20 cellular contexts compared by ENCODE assay signal in the genomic region with DNA sequence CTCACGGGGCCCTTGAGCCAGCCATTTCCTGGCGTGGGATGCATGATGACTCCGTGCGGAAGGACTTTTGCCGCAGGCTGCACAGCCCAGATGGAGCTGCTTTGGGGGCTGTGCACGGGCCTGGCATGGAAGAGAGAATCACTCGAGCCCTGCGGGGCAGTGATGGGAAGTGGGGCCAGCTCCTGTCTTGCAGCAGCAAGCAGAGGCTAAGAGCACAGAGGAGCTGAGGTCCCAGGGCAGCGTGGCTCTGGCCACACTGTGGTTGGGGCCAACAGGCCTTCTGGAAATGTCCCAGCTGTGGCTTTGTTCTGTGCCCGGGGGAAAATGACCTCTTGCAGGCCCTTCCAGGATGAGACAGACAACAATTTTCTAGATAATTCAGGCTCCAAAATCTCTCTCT.
A peak's percentile ranks its signal among the peaks of the same experiment; 100 is the strongest.
DNase-seq lines count a peak whose midpoint lies in the region; ATAC-seq and TF ChIP-seq lines count a peak whose summit lies in the region.
"Had no signal": no experiment of that assay in that cellular context is flagged by ENCODE, and none has a peak within 500 bp of the region (broad histone marks: within the 10 kb centered on the region; RNA-seq: fewer than 3 reads in every experiment).

No MANE protein-coding gene starts in this region.

- no peak overlapping the region for H3K4me2 ChIP-seq in PC-3 (ENCODE audit: low read length)

- no peaks in the 10 kb centered on the region for H4K20me1 ChIP-seq in PC-3 (ENCODE audit: low read length)

- H3K4me3 Mint-ChIP-seq in MCF 10A (ENCODE audit: unreplicated experiment), result no peak overlapping the region
- H3K4me3 Mint-ChIP-seq in effector memory CD8-positive, alpha-beta T cell, result no peak overlapping the region

- H3K4me1 Mint-ChIP-seq in MCF 10A (ENCODE audit: insufficient read depth, unreplicated experiment), result no peaks in the 10 kb centered on the region
- no peaks in the 10 kb centered on the region for H3K4me1 Mint-ChIP-seq in effector memory CD8-positive, alpha-beta T cell (ENCODE audit: low read depth in 2 of 2)

- no peaks in the 10 kb centered on the region for H3F3A ChIP-seq in PC-3 (ENCODE audit: low read length, unreplicated experiment)

- peaks cover 30% of the 10 kb centered on the region for H3K9me3 Mint-ChIP-seq in MCF 10A (ENCODE audit: unreplicated experiment)
- H3K9me3 Mint-ChIP-seq in effector memory CD8-positive, alpha-beta T cell, result peaks cover 8 to 10% of the 10 kb centered on the region in 2 donors

- no peaks in the 10 kb centered on the region for H3K36me3 ChIP-seq in breast epithelium
- H3K36me3 ChIP-seq in right atrium auricular region, result no peaks in the 10 kb centered on the region
- no peaks in the 10 kb centered on the region for H3K36me3 ChIP-seq in aorta (ENCODE audit: control insufficient read depth in 1 of 2, insufficient read depth in 2 of 2, low read length in 1 of 2)
- H3K36me3 ChIP-seq in PC-3 (ENCODE audit: low read depth, low read length), result no peaks in the 10 kb centered on the region
- H3K36me3 ChIP-seq: HAP-1, tibial artery had no signal

- H3K27me3 ChIP-seq in breast epithelium (no peaks in the 10 kb centered on the region), right atrium auricular region (no peaks in the 10 kb centered on the region), aorta (ENCODE audit: control insufficient read depth in 1 of 2, insufficient read depth in 2 of 2, low read length in 1 of 2) (no peaks in the 10 kb centered on the region), PC-3 (ENCODE audit: low read length) (no peaks in the 10 kb centered on the region)
- H3K27me3 ChIP-seq: tibial artery had no signal

- peak; percentile 76 for ATAC-seq in aorta (ENCODE audit: low FRiP score)
- ATAC-seq in PC-3, result no peak
- ATAC-seq in effector memory CD8-positive, alpha-beta T cell (replicated peaks), result no peak
- ATAC-seq: activated CD4-positive, CD25-positive, alpha-beta regulatory T cell treated with anti-CD3 and anti-CD28 coated beads, Interleukin-2, amount 50 U/mL, for 24 hours; mucosa of descending colon had no signal

- H3K9ac ChIP-seq in PC-3 (ENCODE audit: low read length), result no peak overlapping the region

- H3K27ac ChIP-seq in breast epithelium (peak overlapping the region; percentile 25 to 55), right atrium auricular region (peak overlapping the region; percentile 19 to 35), aorta (ENCODE audit: low read depth in 1 of 2, low read length in 2 of 2) (no peak overlapping the region), PC-3 (ENCODE audit: low read length) (no peak overlapping the region)
- H3K27ac ChIP-seq: 22Rv1, tibial artery had no signal

- BruUV-seq in MCF 10A (replicated peaks; lab: Mats Ljungman, UMichigan) (no TSS peak), PC-3 (replicated peaks; lab: Mats Ljungman, UMichigan) (no TSS peak)

- no peak for DNase-seq in breast epithelium (ENCODE audit: low spot score in 2 of 2)
- DNase-seq in MCF 10A (ENCODE audit: unreplicated experiment), result no peak
- peak; percentile 10 for DNase-seq in cerebellar cortex (ENCODE audit: low spot score)
- DNase-seq in right atrium auricular region (ENCODE audit: low spot score), result peak; percentile 64
- DNase-seq in aorta, result no peak
- DNase-seq in PC-3, result no peak
- no peak for DNase-seq in effector memory CD8-positive, alpha-beta T cell
- no peak for DNase-seq in stimulated activated CD4-positive, alpha-beta T cell treated with anti-CD3 and anti-CD28 coated beads, Interleukin-2, amount 100 ng/mL, for 48 hours
- DNase-seq: activated effector memory CD4-positive, alpha-beta T cell treated with Interleukin-2 at 50 U/mL for 16 hours; erythroblast; hippocampal formation; mucosa of descending colon; NCI-H226; occipital lobe; SIG-M5; small intestine had no signal

- H3K4me1 ChIP-seq in breast epithelium, result peaks cover 0 to 5% of the 10 kb centered on the region in 2 donors
- peaks cover 0 to 7% of the 10 kb centered on the region in 2 donors for H3K4me1 ChIP-seq in right atrium auricular region
- no peaks in the 10 kb centered on the region for H3K4me1 ChIP-seq in aorta (ENCODE audit: control insufficient read depth in 1 of 2, insufficient read depth in 2 of 2, low read length in 2 of 2)
- H3K4me1 ChIP-seq in PC-3 (ENCODE audit: insufficient read depth, low read length), result no peaks in the 10 kb centered on the region
- H3K4me1 ChIP-seq: HAP-1, tibial artery had no signal

- WGBS in aorta, 2 donors, result 65 to 72% methylated on average over 10 of the region's 10 CpGs

- no peaks in the 10 kb centered on the region for H3K27me3 Mint-ChIP-seq in MCF 10A (ENCODE audit: insufficient read depth, unreplicated experiment)
- peaks cover 0 to 31% of the 10 kb centered on the region in 2 donors for H3K27me3 Mint-ChIP-seq in effector memory CD8-positive, alpha-beta T cell

- no peak overlapping the region for H2AFZ ChIP-seq in PC-3 (ENCODE audit: low read length)

- TF ChIP-seq POLR2A in breast epithelium (IDR thresholded peaks at IDR 0.05), result no peak

- H3K9me3 ChIP-seq in breast epithelium (peaks cover 24 to 25% of the 10 kb centered on the region in 2 donors), right atrium auricular region (peaks cover 11 to 35% of the 10 kb centered on the region in 2 donors), aorta (ENCODE audit: control insufficient read depth, low read length) (peaks cover 1% of the 10 kb centered on the region), PC-3 (ENCODE audit: low read length) (no peaks in the 10 kb centered on the region)
- H3K9me3 ChIP-seq: HAP-1 had no signal

- CTCF ChIA-PET in MCF 10A (lab: Yijun Ruan, JAX) (interaction anchor here (0.6 to 1.1 kb wide), 2 partner anchors 43 to 88 kb away, joined by 3 to 6 read pairs; no protein-coding TSS in a partner anchor), PC-3 (lab: Charles Lee) (no interaction called here)

- H3K9me2 ChIP-seq in PC-3 (replicated peaks; ENCODE audit: low read length), result no peaks in the 10 kb centered on the region

- no peak overlapping the region for H3K27ac Mint-ChIP-seq in MCF 10A (ENCODE audit: low read depth, unreplicated experiment)
- no peak overlapping the region for H3K27ac Mint-ChIP-seq in effector memory CD8-positive, alpha-beta T cell

- H3K4me3 ChIP-seq in breast epithelium (no peak overlapping the region), right atrium auricular region (no peak overlapping the region), aorta (ENCODE audit: low read length in 2 of 2) (no peak overlapping the region), PC-3 (ENCODE audit: low read length) (no peak overlapping the region)
- H3K4me3 ChIP-seq: HAP-1, mucosa of descending colon, tibial artery had no signal

- no peaks in the 10 kb centered on the region for H3K79me2 ChIP-seq in PC-3 (ENCODE audit: low read length)

- no peaks in the 10 kb centered on the region for H3K36me3 Mint-ChIP-seq in MCF 10A (ENCODE audit: insufficient read depth, unreplicated experiment)
- no peaks in the 10 kb centered on the region for H3K36me3 Mint-ChIP-seq in effector memory CD8-positive, alpha-beta T cell (ENCODE audit: insufficient read depth)

- TF ChIP-seq CTCF in breast epithelium (IDR thresholded peaks at IDR 0.05) (no peak), MCF 10A (IDR thresholded peaks at IDR 0.05; ENCODE audit: unreplicated experiment) (no peak), right atrium auricular region (IDR thresholded peaks at IDR 0.05) (no peak), PC-3 (conservative IDR thresholded peaks at IDR 0.05; ENCODE audit: low read depth, low read length) (no peak)

- POLR2A ChIA-PET in MCF 10A (lab: Yijun Ruan, JAX), result interaction anchor here (0.7 kb wide), 1 partner anchor 125 kb away, joined by 3 read pairs; no protein-coding TSS in a partner anchor
- POLR2A ChIA-PET in PC-3 (lab: Charles Lee; ENCODE audit: unreplicated experiment), result no interaction called here

- intact Hi-C loops in breast epithelium (cut with DNase I; ENCODE audit: low total_unique reads) (no loop called here), MCF 10A (cut with micrococcal nuclease) (no loop called here), aorta (cut with DNase I) (no loop called here), PC-3 (cut with micrococcal nuclease) (no loop called here)

Comparison
In these comparisons a context has a peak if more than half of its experiments do, and no peak if none do; other contexts are left out.
1. DNase-seq: peak in cerebellar cortex (single experiment) and right atrium auricular region (single experiment); none in breast epithelium (0 of 2), MCF 10A (single experiment), aorta (0 of 2), PC-3 (single experiment), effector memory CD8-positive, alpha-beta T cell (0 of 3) and stimulated activated CD4-positive, alpha-beta T cell treated with anti-CD3 and anti-CD28 coated beads, Interleukin-2, amount 100 ng/mL, for 48 hours (0 of 2).
2. H3K27ac ChIP-seq: peak in breast epithelium (2 of 2) and right atrium auricular region (2 of 2); none in aorta (0 of 2) and PC-3 (single experiment).